In the genomic region with DNA sequence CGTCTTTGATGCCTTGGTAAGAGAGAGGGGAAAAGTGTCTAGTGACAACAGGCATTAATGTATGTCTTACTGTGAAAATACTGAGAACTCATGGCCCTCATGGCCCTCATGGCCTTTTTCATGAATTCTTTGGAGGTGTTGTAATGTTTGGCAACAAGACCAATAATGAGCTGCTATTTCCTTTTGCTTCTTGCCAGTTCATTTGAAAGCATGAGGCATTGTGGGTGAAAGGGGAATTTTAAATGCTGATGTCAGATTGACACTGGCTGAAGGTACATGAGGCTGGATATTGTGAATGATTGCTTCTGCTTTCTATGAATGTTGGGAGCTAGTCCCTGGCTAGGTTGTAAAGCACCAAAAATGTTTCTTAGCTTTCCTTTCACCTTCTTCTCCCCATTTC, we compare ENCODE assay signal across 1 cellular context.
TF ChIP-seq lines count a peak whose summit lies in the region.

No MANE protein-coding gene starts in this region.

TF ChIP-seq in IMR-90, 13 proteins besides CTCF, POLR2A, EP300 and RAD21 (continued from another document):
- no peak for TF ChIP-seq FOS (IDR thresholded peaks at IDR 0.05; ENCODE audit: low read depth, low read length)
- no peak for TF ChIP-seq SMC3 (IDR thresholded peaks at IDR 0.05; ENCODE audit: low read depth, low read length)
- no peak for TF ChIP-seq MXI1 (IDR thresholded peaks at IDR 0.05; ENCODE audit: borderline replicate concordance, low read depth, low read length)
- TF ChIP-seq RFX5 (IDR thresholded peaks at IDR 0.05; ENCODE audit: low read depth, low read length), result no peak
- no peak for TF ChIP-seq CHD1 (IDR thresholded peaks at IDR 0.05; ENCODE audit: low read depth, low read length)
- no peak for TF ChIP-seq NFE2L2 (IDR thresholded peaks at IDR 0.05; ENCODE audit: low read depth, low read length)
- no peak for TF ChIP-seq CEBPB (IDR thresholded peaks at IDR 0.05; ENCODE audit: low read depth, low read length)
- no peak for TF ChIP-seq MAZ (IDR thresholded peaks at IDR 0.05; ENCODE audit: borderline replicate concordance, low read depth, low read length)
- no peak for TF ChIP-seq BHLHE40 (IDR thresholded peaks at IDR 0.05; ENCODE audit: low read depth, low read length)
TF ChIP-seq in IMR-90: peak in this region for 0.
